Comparison of ENCODE assay signal across 6 cellular contexts in the genomic region with DNA sequence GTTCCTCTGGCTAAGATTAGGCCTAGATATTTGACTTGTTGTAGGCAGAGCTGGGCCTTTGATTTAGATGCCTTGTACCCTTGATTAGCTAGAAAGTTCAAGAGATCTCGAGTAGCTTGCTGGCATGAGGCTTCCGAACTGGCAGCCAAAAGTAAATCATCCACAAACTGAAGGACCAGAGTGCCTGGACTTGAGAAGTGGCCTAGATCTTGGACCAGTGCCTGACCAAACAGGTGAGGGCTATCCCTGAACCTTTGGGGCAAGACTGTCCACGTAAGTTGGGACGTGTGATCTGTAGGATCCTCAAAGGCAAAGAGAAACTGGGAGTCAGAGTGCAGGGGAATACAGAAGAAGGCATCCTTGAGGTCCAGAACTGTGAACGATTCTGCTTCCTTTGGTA. TPM values are rescaled to one million over a fixed set of nuclear protein-coding genes. Genes with fewer than 3 reads are reported as not detected.
A peak's percentile ranks its signal among the peaks of the same experiment; 100 is the strongest.
DNase-seq lines count a peak whose midpoint lies in the region; ATAC-seq, FAIRE-seq and TF ChIP-seq lines count a peak whose summit lies in the region.
"Not testable (repeated sequence)": the region's sequence is repeated elsewhere in the genome, so short reads cannot be mapped to it uniquely, and the experiment has no call there.

No MANE protein-coding gene starts in this region.

- not testable (repeated sequence) for H3K4me3 ChIP-seq in Caco-2 (ENCODE audit: low read depth, low read length); gastrocnemius medialis; thyroid gland (replicated peaks in 1 of 3)

- TF ChIP-seq POLR2A in gastrocnemius medialis (IDR thresholded peaks at IDR 0.05); thyroid gland (IDR thresholded peaks at IDR 0.05): not testable (repeated sequence)

- not testable (repeated sequence) for H3K27me3 Mint-ChIP-seq in Caco-2 (ENCODE audit: insufficient read depth, unreplicated experiment); immature natural killer cell (ENCODE audit: low read depth in 3 of 3); mesothelial cell of epicardium (ENCODE audit: low read depth)

- H3K36me3 Mint-ChIP-seq in Caco-2 (ENCODE audit: insufficient read depth, unreplicated experiment) (peaks cover 49% of the 10 kb centered on the region), immature natural killer cell (peaks cover 12 to 17% (median 12%) of the 10 kb centered on the region in 3 donors), mesothelial cell of epicardium (peaks cover 36% of the 10 kb centered on the region)

- not testable (repeated sequence) for ATAC-seq in gastrocnemius medialis

- H3K27ac Mint-ChIP-seq in Caco-2 (ENCODE audit: unreplicated experiment) (peak overlapping the region; percentile 41), immature natural killer cell (peak overlapping the region in 4 of 6 donors; percentile 12 to 48 (median 33)), mesothelial cell of epicardium (peak overlapping the region; percentile 13)

- H3K27ac ChIP-seq in gastrocnemius medialis (peak overlapping the region in 3 of 4 donors; percentile 30 to 51 (median 51)), thyroid gland (peak overlapping the region in 2 of 3 donors; percentile 75 to 85)

- not testable (repeated sequence) for H3K9me3 ChIP-seq in Caco-2, gastrocnemius medialis, thyroid gland

- FAIRE-seq in HTR-8/SVneo (lab: Jason Lieb, UNC): peak; percentile 4

- peaks cover 20% of the 10 kb centered on the region for H3K4me1 Mint-ChIP-seq in Caco-2 (ENCODE audit: low read depth, unreplicated experiment)
- H3K4me1 Mint-ChIP-seq in immature natural killer cell: peaks cover 65 to 85% of the 10 kb centered on the region in 2 donors
- peaks cover 44% of the 10 kb centered on the region for H3K4me1 Mint-ChIP-seq in mesothelial cell of epicardium

- not testable (repeated sequence) for H3K4me3 Mint-ChIP-seq in Caco-2 (ENCODE audit: unreplicated experiment); immature natural killer cell; mesothelial cell of epicardium

- POLR2A ChIA-PET in Caco-2 (lab: Charles Lee): not testable (repeated sequence)

- peaks cover 15% of the 10 kb centered on the region for H3K9me3 Mint-ChIP-seq in Caco-2 (ENCODE audit: unreplicated experiment)
- not testable (repeated sequence) for H3K9me3 Mint-ChIP-seq in immature natural killer cell
- peaks cover 18% of the 10 kb centered on the region for H3K9me3 Mint-ChIP-seq in mesothelial cell of epicardium

- intact Hi-C loops in Caco-2 (cut with micrococcal nuclease; ENCODE audit: unreplicated experiment) (loop anchor here (1.0 kb wide), 1 partner anchor 32 kb away; no protein-coding TSS in a partner anchor), thyroid gland (cut with DNase I) (loop anchor here (10.0 kb wide), 1 partner anchor 72 kb away; no protein-coding TSS in a partner anchor)
- intact Hi-C loops in gastrocnemius medialis (cut with DNase I; ENCODE audit: low total_unique reads): not testable (repeated sequence)

- H3K4me1 ChIP-seq in Caco-2 (peaks cover 17% of the 10 kb centered on the region), gastrocnemius medialis (peaks cover 44 to 61% of the 10 kb centered on the region in 2 donors), thyroid gland (peaks cover 29 to 45% of the 10 kb centered on the region in 2 donors)

- not testable (repeated sequence) for DNase-seq in Caco-2; HTR-8/SVneo (ENCODE audit: insufficient read length, low spot score); immature natural killer cell; mesothelial cell of epicardium (ENCODE audit: low spot score in 2 of 2, unreplicated experiment in 2 of 2); gastrocnemius medialis
- DNase-seq in thyroid gland: peak; percentile 70 to 71

- in situ Hi-C loops in gastrocnemius medialis (cut with MboI; ENCODE audit: low sequenced_read_pairs in 4 of 4): not testable (repeated sequence)

- not testable (repeated sequence) for H3K27me3 ChIP-seq in Caco-2 (replicated peaks; ENCODE audit: control insufficient read depth, insufficient read depth, low read length); gastrocnemius medialis; thyroid gland

- H3K36me3 ChIP-seq in Caco-2 (ENCODE audit: control insufficient read depth, insufficient read depth, low read length); gastrocnemius medialis; thyroid gland: not testable (repeated sequence)

- 34 to 51% methylated on average over 5 of the region's 5 CpGs for WGBS in thyroid gland, 2 donors

- CTCF ChIA-PET in Caco-2 (lab: Charles Lee): interaction anchor here (0.9 kb wide), 1 partner anchor 78 kb away, joined by 3 read pairs; no protein-coding TSS in a partner anchor

- TF ChIP-seq CTCF in Caco-2 (IDR thresholded peaks at IDR 0.05; ENCODE audit: insufficient read depth in 1 of 2, low read depth in 1 of 2, low read length in 1 of 2, severe bottlenecking in 1 of 2, unreplicated experiment in 1 of 2); mesothelial cell of epicardium (IDR thresholded peaks at IDR 0.05; ENCODE audit: unreplicated experiment); gastrocnemius medialis (IDR thresholded peaks at IDR 0.05 in 4 of 5, conservative IDR thresholded peaks at IDR 0.05 in 1 of 5); thyroid gland (IDR thresholded peaks at IDR 0.05): not testable (repeated sequence)

- not testable (repeated sequence) for BruUV-seq in Caco-2 (replicated peaks; lab: Mats Ljungman, UMichigan)

RNA-seq across cellular contexts. Expression of a gene that starts 22.0 kb away (rescaled TPM):
- 119 and 125 TPM in 2 replicates for total RNA-seq in Caco-2 (2022)
- polyA plus RNA-seq in immature natural killer cell: 10 to 100 TPM in 1 of 3 donors, 1 to 10 TPM in 2; 4.6 to 11.3 (median 4.7) TPM
- 77.2 to 87.3 TPM (median 77.4 TPM) in 3 replicates for total RNA-seq in mesothelial cell of epicardium
- 10 to 100 TPM; 18.9 to 47.4 (median 25.1) TPM for total RNA-seq in gastrocnemius medialis
- total RNA-seq in thyroid gland: 10 to 100 TPM; 46.0 to 59.3 (median 52.4) TPM
